ENCODE assay signal across 23 cellular contexts in the genomic region with DNA sequence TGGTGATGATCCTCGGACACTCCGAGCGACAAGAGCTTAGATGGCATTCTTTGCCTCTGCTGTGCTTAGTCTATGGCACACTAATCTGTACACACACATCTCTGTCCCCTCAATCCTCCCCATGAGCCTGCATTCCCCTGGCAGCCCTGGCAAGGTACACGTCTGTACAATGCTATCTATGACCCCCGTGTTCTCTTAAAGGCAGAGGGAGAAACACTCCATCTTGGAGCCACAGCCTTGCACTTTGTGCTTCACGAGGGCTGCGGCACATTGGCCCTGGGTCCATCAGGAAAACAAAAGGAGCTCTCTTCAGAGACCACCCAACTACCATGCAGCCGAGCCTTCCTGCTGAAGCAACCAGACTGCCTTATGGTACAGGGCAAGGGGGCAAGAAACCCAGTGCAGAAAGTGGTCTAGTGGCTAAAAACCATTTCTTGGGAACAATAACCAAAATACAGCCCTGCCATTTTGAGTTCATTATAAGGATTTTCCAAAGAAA. TPM values are rescaled to one million over a fixed set of nuclear protein-coding genes. Genes with fewer than 3 reads are reported as not detected.
"Had no signal": no experiment of that assay in that cellular context is flagged by ENCODE, and none has a peak within 500 bp of the region (broad histone marks: within the 10 kb centered on the region; RNA-seq: fewer than 3 reads in every experiment).

No MANE protein-coding gene starts in this region.

- H3K27ac ChIP-seq: HL-60, RWPE1 had no signal

- H3K9me3 ChIP-seq: SK-N-SH had no signal

- H3K4me2 ChIP-seq: SK-N-SH had no signal

- ATAC-seq: Panc1, PC-3 had no signal

- DNase-seq: KBM-7, MV-4-11, NCI-H1048, NCI-H1105, NCI-H1417, NCI-H1436 treated with DMSO at 0.1 percent for 48 hours, NCI-H1694 treated with DMSO at 0.1 percent for 48 hours, NCI-H1930, NCI-H2081, NCI-H2107, NCI-H2227 treated with DMSO at 0.1 percent for 48 hours, NCI-H524 treated with DMSO at 0.1 percent for 48 hours, NCI-H69, NCI-H774, PC-3, SHP77, SK-N-SH, SW 1271 had no signal

- FAIRE-seq: HTR-8/SVneo had no signal

- H3K9ac ChIP-seq: SK-N-SH had no signal

RNA-seq across cellular contexts. Expression of a gene that starts 42.5 kb away (rescaled TPM):
- total RNA-seq: OCI-LY7 had no signal
